ENCODE assay signal across 21 cellular contexts in the genomic region with DNA sequence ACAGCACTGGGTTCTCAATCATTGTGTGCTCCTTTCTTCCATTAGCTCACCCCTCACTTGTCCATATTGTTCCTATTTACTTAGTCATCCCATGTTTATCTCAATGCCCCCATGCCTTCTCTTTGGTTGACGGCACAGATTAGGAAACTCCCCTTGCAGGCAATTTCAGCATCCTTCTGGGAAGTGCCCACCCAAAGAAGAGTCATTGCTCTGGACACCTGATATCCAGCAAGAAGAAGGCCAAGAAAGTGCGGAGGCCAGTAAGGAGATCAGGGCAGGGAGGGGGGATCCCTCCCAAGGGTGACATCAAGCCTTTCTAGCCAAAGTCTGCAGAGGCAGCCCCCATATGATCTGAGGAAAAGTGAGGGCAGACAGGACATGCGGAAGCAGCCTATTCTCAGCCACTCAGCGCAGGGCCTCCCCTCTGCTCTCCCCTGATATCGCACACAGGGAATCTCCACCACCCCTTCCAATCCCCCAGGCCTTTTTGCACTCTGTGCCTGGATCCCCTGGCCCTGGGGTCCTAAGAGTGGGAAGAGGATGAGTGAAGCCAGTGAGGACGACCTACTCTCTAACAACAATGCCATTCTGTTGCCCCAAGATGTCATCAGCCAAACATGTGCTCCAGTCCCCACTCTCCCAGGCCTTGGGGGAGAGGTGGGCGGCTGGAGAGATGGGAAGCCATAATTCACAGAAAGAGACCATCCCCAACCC. TPM values are rescaled to one million over a fixed set of nuclear protein-coding genes. Genes with fewer than 3 reads are reported as not detected.
DNase-seq lines count a peak whose midpoint lies in the region; ATAC-seq and TF ChIP-seq lines count a peak whose summit lies in the region.
"Had no signal": no experiment of that assay in that cellular context is flagged by ENCODE, and none has a peak within 500 bp of the region (broad histone marks: within the 10 kb centered on the region; RNA-seq: fewer than 3 reads in every experiment).

No MANE protein-coding gene starts in this region.

- peak overlapping the region in 3 of 4 donors; percentile 73 to 79 (median 78) for H3K27ac ChIP-seq in body of pancreas
- H3K27ac ChIP-seq: BLaER1, HL-60, Peyer's patch had no signal

- H3K27me3 Mint-ChIP-seq in activated CD8-positive, alpha-beta memory T cell treated with anti-CD3 and anti-CD28 coated beads, Interleukin-2, amount 10 ng/mL, durations not matched to agents 7 days and 5 days, result peaks cover 13% of the 10 kb centered on the region
- peaks cover 1% of the 10 kb centered on the region for H3K27me3 Mint-ChIP-seq in mesothelial cell of epicardium (ENCODE audit: low read depth)

- H3K27me3 ChIP-seq in body of pancreas, result no peaks in the 10 kb centered on the region
- H3K27me3 ChIP-seq: BLaER1, Peyer's patch had no signal

- DNase-seq in activated CD8-positive, alpha-beta memory T cell treated with anti-CD3 and anti-CD28 coated beads, Interleukin-2, amount 50 U/mL, for 48 hours, result peak; percentile 29
- no peak for DNase-seq in activated CD8-positive, alpha-beta memory T cell treated with anti-CD3 and anti-CD28 coated beads, Interleukin-2, amount 10 ng/mL, durations not matched to agents 7 days and 5 days
- DNase-seq in body of pancreas (no peak), mesothelial cell of epicardium (ENCODE audit: low spot score in 2 of 2, unreplicated experiment in 2 of 2) (peak in 1 of 2 experiments; percentile 28), NCI-H2171 treated with DMSO at 0.1 percent for 48 hours (lab: John Stamatoyannopoulos, UW) (no peak), NCI-H1092 treated with DMSO at 0.1 percent for 48 hours (lab: John Stamatoyannopoulos, UW) (no peak)
- peak; percentile 10 for DNase-seq in stimulated activated CD8-positive, alpha-beta memory T cell treated with anti-CD3 and anti-CD28 coated beads, Interleukin-4, amount 100 ng/mL, for 48 hours
- DNase-seq: 8988T, DMS 273 treated with DMSO at 0.1 percent for 48 hours, KBM-7, NCI-H1105, NCI-H187, NCI-H774 had no signal

- H3K36me3 Mint-ChIP-seq in activated CD8-positive, alpha-beta memory T cell treated with anti-CD3 and anti-CD28 coated beads, Interleukin-2, amount 10 ng/mL, durations not matched to agents 7 days and 5 days, result no peaks in the 10 kb centered on the region
- no peaks in the 10 kb centered on the region for H3K36me3 Mint-ChIP-seq in mesothelial cell of epicardium

- no peak overlapping the region for H3K4me3 Mint-ChIP-seq in activated CD8-positive, alpha-beta memory T cell treated with anti-CD3 and anti-CD28 coated beads, Interleukin-2, amount 10 ng/mL, durations not matched to agents 7 days and 5 days
- H3K4me3 Mint-ChIP-seq in mesothelial cell of epicardium, result no peak overlapping the region

- intact Hi-C loops in body of pancreas (cut with DNase I), result no loop called here

- no peak for TF ChIP-seq POLR2A in body of pancreas (IDR thresholded peaks at IDR 0.05)

- no peaks in the 10 kb centered on the region for H3K4me1 Mint-ChIP-seq in activated CD8-positive, alpha-beta memory T cell treated with anti-CD3 and anti-CD28 coated beads, Interleukin-2, amount 10 ng/mL, durations not matched to agents 7 days and 5 days
- H3K4me1 Mint-ChIP-seq in mesothelial cell of epicardium, result peaks cover 26% of the 10 kb centered on the region

- H3K4me3 ChIP-seq in body of pancreas, result peak overlapping the region in 1 of 2 donors; percentile 14
- H3K4me3 ChIP-seq: BLaER1, Peyer's patch had no signal

- TF ChIP-seq CTCF in body of pancreas (IDR thresholded peaks at IDR 0.05) (no peak), mesothelial cell of epicardium (IDR thresholded peaks at IDR 0.05; ENCODE audit: unreplicated experiment) (no peak)

- ATAC-seq in activated CD8-positive, alpha-beta memory T cell treated with anti-CD3 and anti-CD28 coated beads, Interleukin-2, amount 10 ng/mL, durations not matched to agents 7 days and 5 days, result no peak
- ATAC-seq in body of pancreas (no peak), GM21526 (IDR thresholded peaks at IDR 0.05; ENCODE audit: low FRiP score, unreplicated experiment) (no peak)

- 60 to 62% methylated on average over 7 of the region's 7 CpGs for WGBS in body of pancreas, 2 donors

- H3K9me3 ChIP-seq in body of pancreas, result no peaks in the 10 kb centered on the region
- H3K9me3 ChIP-seq: BLaER1, Peyer's patch had no signal

- CTCF ChIA-PET in activated CD8-positive, alpha-beta memory T cell treated with anti-CD3 and anti-CD28 coated beads, Interleukin-2, amount 10 ng/mL, durations not matched to agents 7 days and 5 days (lab: Charles Lee), result no interaction called here

- peaks cover 9% of the 10 kb centered on the region for H3K4me1 ChIP-seq in body of pancreas
- H3K4me1 ChIP-seq: BLaER1, Peyer's patch had no signal

- no peaks in the 10 kb centered on the region for H3K36me3 ChIP-seq in body of pancreas (replicated peaks in 1 of 2; ENCODE audit: insufficient read depth in 1 of 2, low read depth in 2 of 2)
- H3K36me3 ChIP-seq: BLaER1, Peyer's patch had no signal

- H3K9me3 Mint-ChIP-seq in activated CD8-positive, alpha-beta memory T cell treated with anti-CD3 and anti-CD28 coated beads, Interleukin-2, amount 10 ng/mL, durations not matched to agents 7 days and 5 days (ENCODE audit: low read depth), result no peaks in the 10 kb centered on the region
- no peaks in the 10 kb centered on the region for H3K9me3 Mint-ChIP-seq in mesothelial cell of epicardium

- H3K27ac Mint-ChIP-seq in activated CD8-positive, alpha-beta memory T cell treated with anti-CD3 and anti-CD28 coated beads, Interleukin-2, amount 10 ng/mL, durations not matched to agents 7 days and 5 days, result no peak overlapping the region
- H3K27ac Mint-ChIP-seq in mesothelial cell of epicardium, result peak overlapping the region; percentile 28

RNA-seq across cellular contexts. Expression of a gene that starts 1.8 kb away (rescaled TPM):
- total RNA-seq in activated CD8-positive, alpha-beta memory T cell treated with anti-CD3 and anti-CD28 coated beads, Interleukin-2, amount 10 ng/mL, durations not matched to agents 7 days and 5 days, result not detected
- total RNA-seq in body of pancreas (100 to 1,000 TPM in 1 of 2 donors, 10 to 100 TPM in 1; 61.7 to 110 TPM), mesothelial cell of epicardium (4.2 to 5.7 TPM (median 5.6 TPM) in 3 replicates)
- total RNA-seq: Daoy, M059J, NCI-H460 had no signal

RNA-seq across cellular contexts. Expression of a gene that starts 28.9 kb away (rescaled TPM):
- total RNA-seq in activated CD8-positive, alpha-beta memory T cell treated with anti-CD3 and anti-CD28 coated beads, Interleukin-2, amount 10 ng/mL, durations not matched to agents 7 days and 5 days, result 1 to 10 TPM; 5.1 to 7.5 TPM
- 10 to 100 TPM; 37.1 to 84.0 TPM for total RNA-seq in body of pancreas
- total RNA-seq in mesothelial cell of epicardium, result 28.0 to 30.9 TPM (median 28.9 TPM) in 3 replicates
- total RNA-seq: M059J, NCI-H460 had no signal

RNA-seq across cellular contexts. Expression of a gene that starts 49.8 kb away (rescaled TPM):
- total RNA-seq in activated CD8-positive, alpha-beta memory T cell treated with anti-CD3 and anti-CD28 coated beads, Interleukin-2, amount 10 ng/mL, durations not matched to agents 7 days and 5 days, result not detected
- total RNA-seq in body of pancreas, result not detected
- 0.18 to 0.56 TPM (median 0.29 TPM) in 3 replicates for total RNA-seq in mesothelial cell of epicardium
- total RNA-seq: H1, M059J, NCI-H460 had no signal

RNA-seq across cellular contexts. Expression of a gene that starts 55.6 kb away (rescaled TPM):
- total RNA-seq in activated CD8-positive, alpha-beta memory T cell treated with anti-CD3 and anti-CD28 coated beads, Interleukin-2, amount 10 ng/mL, durations not matched to agents 7 days and 5 days, result not detected
- total RNA-seq in body of pancreas (not detected), mesothelial cell of epicardium (not detected in 3 replicates)
- total RNA-seq: Daoy, H1, M059J, NCI-H460, Peyer's patch had no signal

Comparison
In these comparisons a context has a peak if more than half of its experiments do, and no peak if none do; other contexts are left out.
1. DNase-seq: peak in activated CD8-positive, alpha-beta memory T cell treated with anti-CD3 and anti-CD28 coated beads, Interleukin-2, amount 50 U/mL, for 48 hours (single experiment) and stimulated activated CD8-positive, alpha-beta memory T cell treated with anti-CD3 and anti-CD28 coated beads, Interleukin-4, amount 100 ng/mL, for 48 hours (single experiment); none in activated CD8-positive, alpha-beta memory T cell treated with anti-CD3 and anti-CD28 coated beads, Interleukin-2, amount 10 ng/mL, durations not matched to agents 7 days and 5 days (single experiment), body of pancreas (0 of 4), NCI-H2171 treated with DMSO at 0.1 percent for 48 hours (single experiment) and NCI-H1092 treated with DMSO at 0.1 percent for 48 hours (single experiment).